Comparison of ENCODE assay signal across 22 cellular contexts in the genomic region with DNA sequence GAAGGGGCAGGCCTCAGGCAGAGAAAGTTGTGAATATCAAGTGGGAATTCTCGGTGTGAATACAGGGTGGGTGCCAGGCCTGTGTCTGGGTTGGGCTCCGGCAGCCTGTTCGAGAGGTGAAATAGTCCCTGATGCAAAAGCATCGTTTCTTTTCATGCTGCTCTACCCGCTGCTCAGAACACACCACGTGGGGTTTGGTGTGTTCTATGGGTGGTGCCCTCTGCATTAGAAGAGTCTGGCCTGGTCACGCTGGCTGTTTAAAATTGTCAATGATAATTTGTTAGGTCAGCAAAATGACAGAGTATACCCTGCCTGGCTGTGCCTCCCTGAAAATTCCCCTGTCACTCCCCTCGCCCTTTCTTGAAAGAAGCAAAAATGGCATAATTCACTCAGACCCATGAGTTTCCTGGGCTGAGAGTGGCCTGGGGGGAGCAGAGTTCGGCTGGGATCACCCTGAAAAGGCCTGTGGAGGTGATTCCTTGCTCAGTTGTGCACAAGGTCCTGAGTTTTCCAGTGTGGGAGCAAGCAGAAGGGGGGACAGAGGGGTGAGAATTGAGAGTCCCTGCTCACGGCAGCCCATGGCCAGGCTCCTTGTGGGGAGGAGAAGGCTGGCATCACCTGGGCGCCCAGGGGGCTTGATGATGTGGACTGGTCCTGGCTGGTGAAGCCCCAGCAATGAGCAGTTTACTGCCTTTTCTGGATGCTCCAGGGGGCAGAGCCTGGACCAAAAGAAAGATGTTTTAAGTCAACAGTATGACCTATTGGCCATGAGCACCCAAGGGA. TPM values are rescaled to one million over a fixed set of nuclear protein-coding genes. Genes with fewer than 3 reads are reported as not detected.
DNase-seq lines count a peak whose midpoint lies in the region; ATAC-seq, FAIRE-seq and TF ChIP-seq lines count a peak whose summit lies in the region.
"Had no signal": no experiment of that assay in that cellular context is flagged by ENCODE, and none has a peak within 500 bp of the region (broad histone marks: within the 10 kb centered on the region; RNA-seq: fewer than 3 reads in every experiment).

No MANE protein-coding gene starts in this region.

- H3K36me3 ChIP-seq in HepG2 (replicated peaks in 1 of 2; ENCODE audit: control insufficient read depth in 1 of 2, insufficient read depth in 2 of 2, low read length in 2 of 2) = no peaks in the 10 kb centered on the region
- H3K36me3 ChIP-seq in right lobe of liver = no peaks in the 10 kb centered on the region
- H3K36me3 ChIP-seq in K562 (ENCODE audit: control insufficient read depth, insufficient read depth, low read length) = no peaks in the 10 kb centered on the region
- no peaks in the 10 kb centered on the region for H3K36me3 ChIP-seq in parathyroid adenoma (ENCODE audit: control insufficient read depth, insufficient read depth, low read length)
- no peaks in the 10 kb centered on the region for H3K36me3 ChIP-seq in endodermal cell (ENCODE audit: control insufficient read depth, insufficient read depth, low read length)
- H3K36me3 ChIP-seq: BE2C had no signal

- H3K79me2 ChIP-seq in HepG2 (ENCODE audit: insufficient read depth, low read length) (no peaks in the 10 kb centered on the region), K562 (ENCODE audit: control insufficient read depth, insufficient read depth, low read length) (no peaks in the 10 kb centered on the region), parathyroid adenoma (no peaks in the 10 kb centered on the region)

- no peaks in the 10 kb centered on the region for H4K20me1 ChIP-seq in HepG2 (ENCODE audit: insufficient read depth, low read length)
- H4K20me1 ChIP-seq in K562 (replicated peaks; ENCODE audit: control insufficient read depth, insufficient read depth, low read length) = peaks cover 19% of the 10 kb centered on the region

- H3K9me3 Mint-ChIP-seq in endodermal cell = no peaks in the 10 kb centered on the region
- H3K9me3 Mint-ChIP-seq: CD8-positive, alpha-beta T cell; GM23338 had no signal

- no peaks in the 10 kb centered on the region for H3K4me1 ChIP-seq in HepG2 (ENCODE audit: insufficient read depth, low read length)
- no peaks in the 10 kb centered on the region for H3K4me1 ChIP-seq in right lobe of liver
- peaks cover 0 to 9% of the 10 kb centered on the region in 2 experiments; a peak in 2 of 5 replicates for H3K4me1 ChIP-seq in K562 (replicated peaks in 1 of 2; ENCODE audit: control insufficient read depth in 2 of 2, insufficient read depth in 2 of 2, low read length in 2 of 2)
- no peaks in the 10 kb centered on the region for H3K4me1 ChIP-seq in parathyroid adenoma
- no peaks in the 10 kb centered on the region for H3K4me1 ChIP-seq in endodermal cell (ENCODE audit: control insufficient read depth, insufficient read depth, low read length)
- H3K4me1 ChIP-seq: BE2C had no signal

- TF ChIP-seq POLR2A in HepG2 (IDR thresholded peaks at IDR 0.05; ENCODE audit: insufficient read depth in 1 of 2, low read depth in 2 of 2, low read length in 2 of 2) = no peak
- TF ChIP-seq POLR2A in right lobe of liver (IDR thresholded peaks at IDR 0.05) = no peak
- no peak for TF ChIP-seq POLR2A in K562 (conservative IDR thresholded peaks at IDR 0.05)

- no peak overlapping the region for H3K27ac Mint-ChIP-seq in endodermal cell
- H3K27ac Mint-ChIP-seq: CD8-positive, alpha-beta T cell; GM23338; IgD-negative memory B cell had no signal

- H3K27me3 ChIP-seq in HepG2 (ENCODE audit: control insufficient read depth in 1 of 2, insufficient read depth in 2 of 2, low read length in 2 of 2) = peaks cover 8 to 71% of the 10 kb centered on the region in 2 experiments
- peaks cover 0 to 3% of the 10 kb centered on the region in 2 donors for H3K27me3 ChIP-seq in right lobe of liver
- H3K27me3 ChIP-seq in K562 (ENCODE audit: control insufficient read depth in 2 of 2, insufficient read depth in 2 of 2, low read length in 2 of 2) = peaks cover 18 to 61% of the 10 kb centered on the region in 2 experiments
- no peaks in the 10 kb centered on the region for H3K27me3 ChIP-seq in parathyroid adenoma (ENCODE audit: control insufficient read depth, insufficient read depth, low read length)
- H3K27me3 ChIP-seq in endodermal cell (ENCODE audit: control insufficient read depth, insufficient read depth, low read length, poor library complexity, severe bottlenecking) = peaks cover 35% of the 10 kb centered on the region
- H3K27me3 ChIP-seq: BE2C had no signal

- H3K9me1 ChIP-seq in K562 (ENCODE audit: control insufficient read depth, insufficient read depth, low read length) = no peaks in the 10 kb centered on the region

- 15% methylated on average over 10 of the region's 11 CpGs for WGBS in HepG2 (ENCODE audit: low lambda C conversion rate)
- 45% methylated on average over 7 of the region's 11 CpGs for WGBS in right lobe of liver (ENCODE audit: insufficient coverage, low coverage, low lambda C conversion rate, missing lambda C conversion rate)
- 0% methylated on average over 10 of the region's 11 CpGs for WGBS in K562 (ENCODE audit: insufficient coverage, low coverage, missing lambda C conversion rate)
- WGBS in endodermal cell (ENCODE audit: insufficient coverage in 1 of 2, insufficient read length in 1 of 2), 2 experiments = 88% methylated on average over 6 to 11 of the region's 11 CpGs

- no peak overlapping the region for H3K27ac ChIP-seq in HepG2 (ENCODE audit: extremely low read length, insufficient read depth, low read length)
- H3K27ac ChIP-seq in right lobe of liver = no peak overlapping the region
- H3K27ac ChIP-seq in K562 (ENCODE audit: extremely low read depth, low read depth, low read length) = no peak overlapping the region
- H3K27ac ChIP-seq in parathyroid adenoma = no peak overlapping the region
- no peak overlapping the region for H3K27ac ChIP-seq in endodermal cell (ENCODE audit: low read depth, low read length)
- H3K27ac ChIP-seq: C4-2B had no signal

- in situ Hi-C loops in HepG2 (cut with HindIII; ENCODE audit: extremely low pct_ligation_motif_present, low pct_unique_long_range_greater_than_20kb) (no loop called here), K562 (cut with MboI) (no loop called here)

- H3K4me3 ChIP-seq in HepG2 (replicated peaks in 1 of 3; ENCODE audit: insufficient read depth in 1 of 3, low read depth in 2 of 3, low read length in 3 of 3) (no peak overlapping the region), right lobe of liver (no peak overlapping the region), K562 (no peak overlapping the region), parathyroid adenoma (ENCODE audit: low read depth, low read length) (no peak overlapping the region), endodermal cell (ENCODE audit: low read length) (no peak overlapping the region)
- H3K4me3 ChIP-seq: GM23338 had no signal

- TF ChIP-seq EP300 in HepG2 (IDR thresholded peaks at IDR 0.05; ENCODE audit: low read depth in 2 of 2, low read length in 2 of 2) (no peak), HepG2 (CRISPR knock-in tag; IDR thresholded peaks at IDR 0.05; ENCODE audit: borderline replicate concordance) (no peak), K562 (IDR thresholded peaks at IDR 0.05; ENCODE audit: low read length) (no peak)

- no peaks in the 10 kb centered on the region for H3K36me3 Mint-ChIP-seq in endodermal cell (ENCODE audit: low read depth)
- H3K36me3 Mint-ChIP-seq: CD8-positive, alpha-beta T cell; IgD-negative memory B cell had no signal

- TF ChIP-seq CTCF in HepG2 (CRISPR knock-in tag; IDR thresholded peaks at IDR 0.05) = no peak
- no peak for TF ChIP-seq CTCF in right lobe of liver (IDR thresholded peaks at IDR 0.05)
- TF ChIP-seq CTCF in K562 (IDR thresholded peaks at IDR 0.05 in 2 of 3, conservative IDR thresholded peaks at IDR 0.05 in 1 of 3; ENCODE audit: insufficient read depth in 2 of 3, low read depth in 1 of 3, low read length in 3 of 3) = no peak
- no peak for TF ChIP-seq CTCF in parathyroid adenoma (IDR thresholded peaks at IDR 0.05)
- no peak for TF ChIP-seq CTCF in endodermal cell (conservative IDR thresholded peaks at IDR 0.05)

- TF ChIP-seq RAD21 in HepG2 (CRISPR knock-in tag; IDR thresholded peaks at IDR 0.05) (no peak), K562 (CRISPR knock-in tag; conservative IDR thresholded peaks at IDR 0.05 in 1 of 2, IDR thresholded peaks at IDR 0.05 in 1 of 2) (no peak)

- H3K4me2 ChIP-seq in HepG2 (ENCODE audit: low read depth, low read length) (no peak overlapping the region), K562 (ENCODE audit: insufficient read depth, low read length) (no peak overlapping the region), parathyroid adenoma (ENCODE audit: low read length) (no peak overlapping the region)
- H3K4me2 ChIP-seq: GM23338 had no signal

- FAIRE-seq in HepG2 (lab: Jason Lieb, UNC) (no peak), K562 (lab: Jason Lieb, UNC) (no peak)
- FAIRE-seq: A204.1, D721Med, G401.6, GM12891 had no signal

- ATAC-seq in HepG2 (no peak), right lobe of liver (no peak), K562 (no peak), HG03439 (IDR thresholded peaks at IDR 0.05; ENCODE audit: unreplicated experiment) (no peak), GM19023 (IDR thresholded peaks at IDR 0.05; ENCODE audit: unreplicated experiment) (no peak)
- ATAC-seq: CD8-positive, alpha-beta T cell; GM23338 had no signal

- DNase-seq in HepG2 (ENCODE audit: low spot score) = no peak
- DNase-seq in right lobe of liver = no peak
- DNase-seq in K562 (ENCODE audit: extremely low read depth in 1 of 4, low spot score in 3 of 4) = no peak
- no peak for DNase-seq in endodermal cell
- DNase-seq: BE2C; CD8-positive, alpha-beta T cell; COR-L47; DMS153; DMS79 treated with DMSO at 0.1 percent for 48 hours; EL; H7 had no signal

- POLR2A ChIA-PET in HepG2 (lab: Yijun Ruan, JAX) = no interaction called here
- POLR2A ChIA-PET in K562 (lab: Yijun Ruan, JAX) = no interaction called here

- H2AFZ ChIP-seq in HepG2 (ENCODE audit: low read length) = no peak overlapping the region
- no peak overlapping the region for H2AFZ ChIP-seq in K562 (ENCODE audit: low read depth, low read length)
- H2AFZ ChIP-seq in parathyroid adenoma = peak overlapping the region; percentile 28
- H2AFZ ChIP-seq: GM23338 had no signal

- intact Hi-C loops in HepG2 (cut with micrococcal nuclease; ENCODE audit: unreplicated experiment) = no loop called here
- intact Hi-C loops in right lobe of liver (cut with DNase I) = no loop called here
- intact Hi-C loops in K562 (cut with micrococcal nuclease) = no loop called here

- H3K4me3 Mint-ChIP-seq in endodermal cell = no peak overlapping the region
- H3K4me3 Mint-ChIP-seq: CD8-positive, alpha-beta T cell; GM23338 had no signal

- H3K9me3 ChIP-seq in HepG2 (ENCODE audit: low read length) = no peaks in the 10 kb centered on the region
- no peaks in the 10 kb centered on the region for H3K9me3 ChIP-seq in right lobe of liver
- H3K9me3 ChIP-seq in K562 (replicated peaks; ENCODE audit: control insufficient read depth, insufficient read depth, low read depth, low read length) = no peaks in the 10 kb centered on the region
- no peaks in the 10 kb centered on the region for H3K9me3 ChIP-seq in parathyroid adenoma (ENCODE audit: control insufficient read depth, low read length)
- no peaks in the 10 kb centered on the region for H3K9me3 ChIP-seq in endodermal cell (ENCODE audit: control insufficient read depth, low read length)
- H3K9me3 ChIP-seq: BE2C had no signal

- CTCF ChIA-PET in HepG2 (lab: Yijun Ruan, JAX; ENCODE audit: low intra/inter-chr PET ratio, low total read pairs) = no interaction called here
- CTCF ChIA-PET in K562 (lab: Yijun Ruan, JAX; ENCODE audit: low intra/inter-chr PET ratio) = no interaction called here

- H3K27me3 Mint-ChIP-seq in endodermal cell (ENCODE audit: insufficient read depth) = peaks cover 42% of the 10 kb centered on the region

- no peaks in the 10 kb centered on the region for H3K4me1 Mint-ChIP-seq in endodermal cell
- H3K4me1 Mint-ChIP-seq: IgD-negative memory B cell had no signal

- no peak overlapping the region for H3K9ac ChIP-seq in HepG2 (ENCODE audit: insufficient read depth, low read depth, low read length)
- H3K9ac ChIP-seq in K562 (ENCODE audit: insufficient read depth in 1 of 2, low read depth in 2 of 2, low read length in 2 of 2) = no peak overlapping the region
- no peak overlapping the region for H3K9ac ChIP-seq in parathyroid adenoma
- H3K9ac ChIP-seq in endodermal cell (ENCODE audit: extremely low read depth, low read length, poor library complexity, severe bottlenecking) = no peak overlapping the region

- BruUV-seq in HepG2 (replicated peaks; lab: Mats Ljungman, UMichigan) = no TSS peak
- no TSS peak for BruUV-seq in K562 (replicated peaks; lab: Mats Ljungman, UMichigan)

RNA-seq across cellular contexts. Expression of a gene that starts 3.2 kb away (rescaled TPM):
- total RNA-seq in HepG2 (2016; rRNA removed; fragmentation: Illumina TruSeq; extraction: Trizol) (not detected in 2 replicates), right lobe of liver (not detected), K562 (2014; rRNA removed) (not detected in 2 replicates), K562 (2014; rRNA removed; fragmentation: Illumina TruSeq; extraction: Trizol) (not detected in 2 replicates), K562 (2015; rRNA removed; fragmentation: Illumina TruSeq; extraction: Trizol) (not detected in 2 replicates), K562 (2021) (not detected in 2 replicates), endodermal cell (1 to 10 TPM in 1 of 2 donors, not detected in 1; 1.8 TPM)
- not detected in 2 replicates for total RNA-seq in HepG2 (2016; cell fraction: cytosol; rRNA removed; fragmentation: Illumina TruSeq; extraction: Trizol; ENCODE audit: low read depth)
- total RNA-seq in HepG2 (2016; cell fraction: insoluble cytoplasmic fraction; rRNA removed; fragmentation: Illumina TruSeq; extraction: Trizol) = not detected in 2 replicates
- not detected in 2 replicates for total RNA-seq in HepG2 (2016; cell fraction: membrane; rRNA removed; fragmentation: Illumina TruSeq; extraction: Trizol)
- not detected in 2 replicates for total RNA-seq in HepG2 (2016; cell fraction: nucleus; rRNA removed; fragmentation: Illumina TruSeq; extraction: Trizol)
- polyA plus RNA-seq in HepG2 (2011; rRNA removed) (not detected in 2 replicates), K562 (2011; rRNA removed) (not detected in 2 replicates), K562 (2014; fragmentation: Illumina TruSeq; extraction: Trizol) (not detected in 2 replicates), K562 (2014; fragmentation: Nextera tagmentation; extraction: Ambion mirVana) (not detected), K562 (2014; rRNA removed) (not detected in 2 replicates)
- not detected in 2 replicates for polyA plus RNA-seq in HepG2 (2011; cell fraction: cytosol; rRNA removed)
- not detected in 2 replicates for polyA plus RNA-seq in HepG2 (2011; cell fraction: nucleus; rRNA removed)
- polyA plus RNA-seq in HepG2 (2012) = not detected in 2 replicates
- polyA plus RNA-seq in HepG2 (2016; cell fraction: cytosol; fragmentation: Illumina TruSeq; extraction: Trizol; ENCODE audit: low read depth) = not detected in 2 replicates
- not detected in 2 replicates for polyA plus RNA-seq in HepG2 (2016; cell fraction: insoluble cytoplasmic fraction; fragmentation: Illumina TruSeq; extraction: Trizol; ENCODE audit: low read depth)
- polyA plus RNA-seq in HepG2 (2016; cell fraction: membrane; fragmentation: Illumina TruSeq; extraction: Trizol; ENCODE audit: low read depth) = not detected in 2 replicates
- not detected in 2 replicates for polyA plus RNA-seq in HepG2 (2016; cell fraction: nucleus; fragmentation: Illumina TruSeq; extraction: Trizol; ENCODE audit: insufficient read depth, low read depth)
- not detected in 2 replicates for polyA minus RNA-seq in HepG2 (2011; rRNA and poly(A)+ RNA removed; ENCODE audit: low replicate concordance)
- polyA minus RNA-seq in HepG2 (2011; cell fraction: cytosol; rRNA and poly(A)+ RNA removed) = not detected in 2 replicates
- not detected in 2 replicates for polyA minus RNA-seq in HepG2 (2011; cell fraction: nucleus; rRNA and poly(A)+ RNA removed)
- total RNA-seq in K562 (2011; cell fraction: chromatin; rRNA removed; ENCODE audit: low replicate concordance) = not detected in 2 replicates
- total RNA-seq in K562 (2011; cell fraction: nucleolus; rRNA removed) = not detected in 2 replicates
- total RNA-seq in K562 (2011; cell fraction: nucleoplasm; rRNA removed) = not detected in 2 replicates
- polyA plus RNA-seq in K562 (2011; cell fraction: cytosol; rRNA removed) = not detected in 2 replicates
- polyA plus RNA-seq in K562 (2011; cell fraction: nucleus; rRNA removed) = not detected in 2 replicates
- polyA plus RNA-seq in K562 (2012) = not detected in 2 replicates
- polyA minus RNA-seq in K562 (2011; rRNA and poly(A)+ RNA removed) = not detected in 2 replicates
- not detected in 2 replicates for polyA minus RNA-seq in K562 (2011; cell fraction: cytosol; rRNA and poly(A)+ RNA removed)
- polyA minus RNA-seq in K562 (2011; cell fraction: nucleus; rRNA and poly(A)+ RNA removed) = not detected in 2 replicates
- polyA plus RNA-seq in endodermal cell (2013, experiment 1 of 2) = 0.36 TPM
- polyA plus RNA-seq in endodermal cell (2013, experiment 2 of 2) = not detected
- total RNA-seq: CD8-positive, alpha-beta T cell had no signal
- polyA plus RNA-seq: AG04450, IgD-negative memory B cell had no signal
